Comparison of ENCODE assay signal across 1 cellular context in the genomic region with DNA sequence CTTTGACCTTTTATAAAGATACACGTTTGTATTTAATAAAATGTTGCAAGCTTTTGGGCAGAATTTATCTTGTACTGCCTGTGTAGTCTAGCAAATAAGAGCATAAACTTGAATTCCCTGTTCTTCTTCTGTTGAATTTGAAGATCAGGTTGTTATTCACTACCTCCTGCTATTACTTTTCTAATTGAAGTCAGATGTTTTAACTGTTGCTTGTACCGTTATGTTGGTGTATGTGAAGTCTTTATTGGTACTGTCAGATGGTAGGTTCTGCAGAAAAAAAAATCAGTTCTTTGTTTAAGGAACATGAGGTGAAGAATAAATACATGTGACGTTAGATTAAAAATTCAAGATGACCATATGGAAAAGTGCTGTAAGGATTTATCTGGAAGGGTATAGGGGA.
TF ChIP-seq lines count a peak whose summit lies in the region.

No MANE protein-coding gene starts in this region.

TF ChIP-seq in HEK293T, 16 proteins besides CTCF, POLR2A, EP300 and RAD21 (continued from another document):
- TF ChIP-seq LEF1 (IDR thresholded peaks at IDR 0.05; ENCODE audit: borderline replicate concordance) (no peak), HDGF (IDR thresholded peaks at IDR 0.05; ENCODE audit: borderline replicate concordance) (no peak), NFRKB (IDR thresholded peaks at IDR 0.05) (no peak), BHLHE40 (IDR thresholded peaks at IDR 0.05; ENCODE audit: borderline replicate concordance) (no peak), FOXK2 (IDR thresholded peaks at IDR 0.05) (no peak), FOXM1 (IDR thresholded peaks at IDR 0.05; ENCODE audit: borderline replicate concordance) (no peak), SUZ12 (IDR thresholded peaks at IDR 0.05) (no peak), L3MBTL2 (conservative IDR thresholded peaks at IDR 0.05) (no peak), FOXA1 (IDR thresholded peaks at IDR 0.05) (no peak), ARNT (IDR thresholded peaks at IDR 0.05) (no peak), SP1 (IDR thresholded peaks at IDR 0.05) (no peak), ELF4 (IDR thresholded peaks at IDR 0.05) (no peak), TARDBP (IDR thresholded peaks at IDR 0.05) (no peak)
- TF ChIP-seq, protein P1, sequence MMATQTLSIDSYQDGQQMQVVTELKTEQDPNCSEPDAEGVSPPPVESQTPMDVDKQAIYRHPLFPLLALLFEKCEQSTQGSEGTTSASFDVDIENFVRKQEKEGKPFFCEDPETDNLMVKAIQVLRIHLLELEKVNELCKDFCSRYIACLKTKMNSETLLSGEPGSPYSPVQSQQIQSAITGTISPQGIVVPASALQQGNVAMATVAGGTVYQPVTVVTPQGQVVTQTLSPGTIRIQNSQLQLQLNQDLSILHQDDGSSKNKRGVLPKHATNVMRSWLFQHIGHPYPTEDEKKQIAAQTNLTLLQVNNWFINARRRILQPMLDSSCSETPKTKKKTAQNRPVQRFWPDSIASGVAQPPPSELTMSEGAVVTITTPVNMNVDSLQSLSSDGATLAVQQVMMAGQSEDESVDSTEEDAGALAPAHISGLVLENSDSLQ (IDR thresholded peaks at IDR 0.05), result no peak
TF ChIP-seq in HEK293T: peak in this region for 0.
